1 cellular context compared by ENCODE assay signal in the genomic region with DNA sequence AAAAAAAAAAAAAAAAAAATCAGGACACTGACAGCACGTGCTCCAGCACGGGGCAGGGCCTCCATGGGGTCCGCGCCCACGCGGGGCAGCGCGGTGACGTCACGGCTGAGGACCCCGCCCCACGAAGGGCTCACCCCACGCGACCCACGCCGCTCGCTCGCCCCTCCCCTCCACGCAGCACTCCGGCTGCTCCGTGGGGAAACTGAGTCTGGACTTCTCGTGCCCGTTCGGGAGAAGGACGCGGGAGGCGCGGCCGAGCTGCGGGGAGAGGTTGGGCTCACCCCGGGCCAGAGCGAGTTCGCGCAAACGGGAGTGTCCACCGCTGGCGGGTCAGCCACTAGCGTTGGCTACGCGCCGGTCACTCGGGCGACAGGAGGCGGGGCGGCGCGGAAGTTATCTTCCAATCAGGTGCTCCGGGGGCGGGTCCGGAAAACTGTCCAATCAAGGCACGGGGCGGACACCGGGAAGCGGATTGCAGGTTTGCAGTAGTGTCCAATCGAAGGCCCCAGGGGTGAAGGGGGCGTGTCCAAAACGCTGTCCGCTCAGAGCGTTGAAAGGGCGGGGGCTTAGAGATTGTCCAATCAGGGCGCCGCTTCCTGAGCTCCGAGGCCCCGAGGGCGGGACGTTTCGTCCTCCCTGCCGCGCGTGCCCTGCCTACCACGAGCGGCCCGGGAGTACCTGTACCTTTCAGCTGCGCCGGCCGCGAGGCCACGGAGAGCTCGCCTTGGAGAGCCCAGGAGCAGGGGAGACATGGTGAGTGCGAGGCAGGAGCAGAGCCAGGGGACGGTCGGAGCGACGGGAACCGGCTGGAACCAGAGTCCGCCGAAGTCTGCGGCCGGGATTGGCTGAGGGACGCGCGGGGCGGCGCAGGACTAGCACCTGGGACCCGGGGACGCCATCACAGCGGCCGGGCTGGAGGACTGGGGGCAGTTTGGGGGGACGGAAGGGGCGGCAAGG.
TF ChIP-seq lines count a peak whose summit lies in the region.

Gene ZNF57 (plus strand): TSS at position 633 of the 957 bp plus-strand sequence. CDS start 118 bp downstream, at position 751.

TF ChIP-seq in K562, 482 proteins besides CTCF, POLR2A, EP300 and RAD21 (continued from another document and continues in another):
- TF ChIP-seq, protein P1, sequence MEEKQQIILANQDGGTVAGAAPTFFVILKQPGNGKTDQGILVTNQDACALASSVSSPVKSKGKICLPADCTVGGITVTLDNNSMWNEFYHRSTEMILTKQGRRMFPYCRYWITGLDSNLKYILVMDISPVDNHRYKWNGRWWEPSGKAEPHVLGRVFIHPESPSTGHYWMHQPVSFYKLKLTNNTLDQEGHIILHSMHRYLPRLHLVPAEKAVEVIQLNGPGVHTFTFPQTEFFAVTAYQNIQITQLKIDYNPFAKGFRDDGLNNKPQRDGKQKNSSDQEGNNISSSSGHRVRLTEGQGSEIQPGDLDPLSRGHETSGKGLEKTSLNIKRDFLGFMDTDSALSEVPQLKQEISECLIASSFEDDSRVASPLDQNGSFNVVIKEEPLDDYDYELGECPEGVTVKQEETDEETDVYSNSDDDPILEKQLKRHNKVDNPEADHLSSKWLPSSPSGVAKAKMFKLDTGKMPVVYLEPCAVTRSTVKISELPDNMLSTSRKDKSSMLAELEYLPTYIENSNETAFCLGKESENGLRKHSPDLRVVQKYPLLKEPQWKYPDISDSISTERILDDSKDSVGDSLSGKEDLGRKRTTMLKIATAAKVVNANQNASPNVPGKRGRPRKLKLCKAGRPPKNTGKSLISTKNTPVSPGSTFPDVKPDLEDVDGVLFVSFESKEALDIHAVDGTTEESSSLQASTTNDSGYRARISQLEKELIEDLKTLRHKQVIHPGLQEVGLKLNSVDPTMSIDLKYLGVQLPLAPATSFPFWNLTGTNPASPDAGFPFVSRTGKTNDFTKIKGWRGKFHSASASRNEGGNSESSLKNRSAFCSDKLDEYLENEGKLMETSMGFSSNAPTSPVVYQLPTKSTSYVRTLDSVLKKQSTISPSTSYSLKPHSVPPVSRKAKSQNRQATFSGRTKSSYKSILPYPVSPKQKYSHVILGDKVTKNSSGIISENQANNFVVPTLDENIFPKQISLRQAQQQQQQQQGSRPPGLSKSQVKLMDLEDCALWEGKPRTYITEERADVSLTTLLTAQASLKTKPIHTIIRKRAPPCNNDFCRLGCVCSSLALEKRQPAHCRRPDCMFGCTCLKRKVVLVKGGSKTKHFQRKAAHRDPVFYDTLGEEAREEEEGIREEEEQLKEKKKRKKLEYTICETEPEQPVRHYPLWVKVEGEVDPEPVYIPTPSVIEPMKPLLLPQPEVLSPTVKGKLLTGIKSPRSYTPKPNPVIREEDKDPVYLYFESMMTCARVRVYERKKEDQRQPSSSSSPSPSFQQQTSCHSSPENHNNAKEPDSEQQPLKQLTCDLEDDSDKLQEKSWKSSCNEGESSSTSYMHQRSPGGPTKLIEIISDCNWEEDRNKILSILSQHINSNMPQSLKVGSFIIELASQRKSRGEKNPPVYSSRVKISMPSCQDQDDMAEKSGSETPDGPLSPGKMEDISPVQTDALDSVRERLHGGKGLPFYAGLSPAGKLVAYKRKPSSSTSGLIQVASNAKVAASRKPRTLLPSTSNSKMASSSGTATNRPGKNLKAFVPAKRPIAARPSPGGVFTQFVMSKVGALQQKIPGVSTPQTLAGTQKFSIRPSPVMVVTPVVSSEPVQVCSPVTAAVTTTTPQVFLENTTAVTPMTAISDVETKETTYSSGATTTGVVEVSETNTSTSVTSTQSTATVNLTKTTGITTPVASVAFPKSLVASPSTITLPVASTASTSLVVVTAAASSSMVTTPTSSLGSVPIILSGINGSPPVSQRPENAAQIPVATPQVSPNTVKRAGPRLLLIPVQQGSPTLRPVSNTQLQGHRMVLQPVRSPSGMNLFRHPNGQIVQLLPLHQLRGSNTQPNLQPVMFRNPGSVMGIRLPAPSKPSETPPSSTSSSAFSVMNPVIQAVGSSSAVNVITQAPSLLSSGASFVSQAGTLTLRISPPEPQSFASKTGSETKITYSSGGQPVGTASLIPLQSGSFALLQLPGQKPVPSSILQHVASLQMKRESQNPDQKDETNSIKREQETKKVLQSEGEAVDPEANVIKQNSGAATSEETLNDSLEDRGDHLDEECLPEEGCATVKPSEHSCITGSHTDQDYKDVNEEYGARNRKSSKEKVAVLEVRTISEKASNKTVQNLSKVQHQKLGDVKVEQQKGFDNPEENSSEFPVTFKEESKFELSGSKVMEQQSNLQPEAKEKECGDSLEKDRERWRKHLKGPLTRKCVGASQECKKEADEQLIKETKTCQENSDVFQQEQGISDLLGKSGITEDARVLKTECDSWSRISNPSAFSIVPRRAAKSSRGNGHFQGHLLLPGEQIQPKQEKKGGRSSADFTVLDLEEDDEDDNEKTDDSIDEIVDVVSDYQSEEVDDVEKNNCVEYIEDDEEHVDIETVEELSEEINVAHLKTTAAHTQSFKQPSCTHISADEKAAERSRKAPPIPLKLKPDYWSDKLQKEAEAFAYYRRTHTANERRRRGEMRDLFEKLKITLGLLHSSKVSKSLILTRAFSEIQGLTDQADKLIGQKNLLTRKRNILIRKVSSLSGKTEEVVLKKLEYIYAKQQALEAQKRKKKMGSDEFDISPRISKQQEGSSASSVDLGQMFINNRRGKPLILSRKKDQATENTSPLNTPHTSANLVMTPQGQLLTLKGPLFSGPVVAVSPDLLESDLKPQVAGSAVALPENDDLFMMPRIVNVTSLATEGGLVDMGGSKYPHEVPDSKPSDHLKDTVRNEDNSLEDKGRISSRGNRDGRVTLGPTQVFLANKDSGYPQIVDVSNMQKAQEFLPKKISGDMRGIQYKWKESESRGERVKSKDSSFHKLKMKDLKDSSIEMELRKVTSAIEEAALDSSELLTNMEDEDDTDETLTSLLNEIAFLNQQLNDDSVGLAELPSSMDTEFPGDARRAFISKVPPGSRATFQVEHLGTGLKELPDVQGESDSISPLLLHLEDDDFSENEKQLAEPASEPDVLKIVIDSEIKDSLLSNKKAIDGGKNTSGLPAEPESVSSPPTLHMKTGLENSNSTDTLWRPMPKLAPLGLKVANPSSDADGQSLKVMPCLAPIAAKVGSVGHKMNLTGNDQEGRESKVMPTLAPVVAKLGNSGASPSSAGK (IDR thresholded peaks at IDR 0.05) = peak; percentile 91
- TF ChIP-seq TRIM24 (IDR thresholded peaks at IDR 0.05) (no peak), ZNF217 (CRISPR knock-in tag; IDR thresholded peaks at IDR 0.05) (no peak), ZFP36 (IDR thresholded peaks at IDR 0.05; ENCODE audit: low read depth, low read length, partially characterized antibody) (no peak), ZNF586 (CRISPR knock-in tag; conservative IDR thresholded peaks at IDR 0.05) (no peak), ZNF57 (CRISPR knock-in tag; IDR thresholded peaks at IDR 0.05) (0 out of 2 replicates have a peak, but pooled peaks have one; percentile 41), MAZ (CRISPR knock-in tag; conservative IDR thresholded peaks at IDR 0.05 in 1 of 2, IDR thresholded peaks at IDR 0.05 in 1 of 2) (0 out of 4 replicates have a peak, but pooled peaks of 1 of the 2 experiments have one; percentile 25), HOMEZ (CRISPR knock-in tag; IDR thresholded peaks at IDR 0.05) (no peak), AFF4 (CRISPR knock-in tag; IDR thresholded peaks at IDR 0.05) (no peak), NFATC3 (IDR thresholded peaks at IDR 0.05) (no peak), KAT7 (CRISPR knock-in tag; IDR thresholded peaks at IDR 0.05; ENCODE audit: borderline replicate concordance) (no peak), SNRNP70 (optimal IDR thresholded peaks at IDR 0.05; ENCODE audit: low read depth, low read length) (no peak), RCOR1 (IDR thresholded peaks at IDR 0.05; ENCODE audit: borderline replicate concordance in 1 of 2, low read depth in 2 of 2, low read length in 2 of 2) (no peak), LCOR (CRISPR knock-in tag; IDR thresholded peaks at IDR 0.05) (no peak), HMG20A (CRISPR knock-in tag; conservative IDR thresholded peaks at IDR 0.05) (no peak), DACH1 (IDR thresholded peaks at IDR 0.05; ENCODE audit: partially characterized antibody) (no peak), KLF13 (tag; IDR thresholded peaks at IDR 0.05; ENCODE audit: borderline replicate concordance, low read depth) (no peak), ZNF830 (CRISPR knock-in tag; IDR thresholded peaks at IDR 0.05) (no peak), CBX3 (IDR thresholded peaks at IDR 0.05; ENCODE audit: borderline replicate concordance in 1 of 2, low read length in 2 of 2) (peak in 1 of 2 experiments; percentile 48; a peak in 1 of 3 replicates), ZNF766 (CRISPR knock-in tag; conservative IDR thresholded peaks at IDR 0.05) (no peak)
- TF ChIP-seq, protein P2, sequence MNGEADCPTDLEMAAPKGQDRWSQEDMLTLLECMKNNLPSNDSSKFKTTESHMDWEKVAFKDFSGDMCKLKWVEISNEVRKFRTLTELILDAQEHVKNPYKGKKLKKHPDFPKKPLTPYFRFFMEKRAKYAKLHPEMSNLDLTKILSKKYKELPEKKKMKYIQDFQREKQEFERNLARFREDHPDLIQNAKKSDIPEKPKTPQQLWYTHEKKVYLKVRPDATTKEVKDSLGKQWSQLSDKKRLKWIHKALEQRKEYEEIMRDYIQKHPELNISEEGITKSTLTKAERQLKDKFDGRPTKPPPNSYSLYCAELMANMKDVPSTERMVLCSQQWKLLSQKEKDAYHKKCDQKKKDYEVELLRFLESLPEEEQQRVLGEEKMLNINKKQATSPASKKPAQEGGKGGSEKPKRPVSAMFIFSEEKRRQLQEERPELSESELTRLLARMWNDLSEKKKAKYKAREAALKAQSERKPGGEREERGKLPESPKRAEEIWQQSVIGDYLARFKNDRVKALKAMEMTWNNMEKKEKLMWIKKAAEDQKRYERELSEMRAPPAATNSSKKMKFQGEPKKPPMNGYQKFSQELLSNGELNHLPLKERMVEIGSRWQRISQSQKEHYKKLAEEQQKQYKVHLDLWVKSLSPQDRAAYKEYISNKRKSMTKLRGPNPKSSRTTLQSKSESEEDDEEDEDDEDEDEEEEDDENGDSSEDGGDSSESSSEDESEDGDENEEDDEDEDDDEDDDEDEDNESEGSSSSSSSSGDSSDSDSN (IDR thresholded peaks at IDR 0.05; ENCODE audit: borderline replicate concordance in 1 of 2, low read depth in 2 of 2, low read length in 2 of 2) = 0 out of 4 replicates have a peak, but pooled peaks of 1 of the 2 experiments have one; percentile 48
- TF ChIP-seq, protein P3, sequence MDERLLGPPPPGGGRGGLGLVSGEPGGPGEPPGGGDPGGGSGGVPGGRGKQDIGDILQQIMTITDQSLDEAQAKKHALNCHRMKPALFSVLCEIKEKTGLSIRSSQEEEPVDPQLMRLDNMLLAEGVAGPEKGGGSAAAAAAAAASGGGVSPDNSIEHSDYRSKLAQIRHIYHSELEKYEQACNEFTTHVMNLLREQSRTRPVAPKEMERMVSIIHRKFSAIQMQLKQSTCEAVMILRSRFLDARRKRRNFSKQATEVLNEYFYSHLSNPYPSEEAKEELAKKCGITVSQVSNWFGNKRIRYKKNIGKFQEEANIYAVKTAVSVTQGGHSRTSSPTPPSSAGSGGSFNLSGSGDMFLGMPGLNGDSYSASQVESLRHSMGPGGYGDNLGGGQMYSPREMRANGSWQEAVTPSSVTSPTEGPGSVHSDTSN (CRISPR knock-in tag; IDR thresholded peaks at IDR 0.05; ENCODE audit: low read depth) = no peak
- TF ChIP-seq, protein P3 (tag; conservative IDR thresholded peaks at IDR 0.05; ENCODE audit: low read depth) = no peak
- TF ChIP-seq, protein P4, sequence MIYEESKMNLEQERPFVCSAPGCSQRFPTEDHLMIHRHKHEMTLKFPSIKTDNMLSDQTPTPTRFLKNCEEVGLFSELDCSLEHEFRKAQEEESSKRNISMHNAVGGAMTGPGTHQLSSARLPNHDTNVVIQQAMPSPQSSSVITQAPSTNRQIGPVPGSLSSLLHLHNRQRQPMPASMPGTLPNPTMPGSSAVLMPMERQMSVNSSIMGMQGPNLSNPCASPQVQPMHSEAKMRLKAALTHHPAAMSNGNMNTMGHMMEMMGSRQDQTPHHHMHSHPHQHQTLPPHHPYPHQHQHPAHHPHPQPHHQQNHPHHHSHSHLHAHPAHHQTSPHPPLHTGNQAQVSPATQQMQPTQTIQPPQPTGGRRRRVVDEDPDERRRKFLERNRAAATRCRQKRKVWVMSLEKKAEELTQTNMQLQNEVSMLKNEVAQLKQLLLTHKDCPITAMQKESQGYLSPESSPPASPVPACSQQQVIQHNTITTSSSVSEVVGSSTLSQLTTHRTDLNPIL (CRISPR knock-in tag; IDR thresholded peaks at IDR 0.05) = no peak
